Comparison of ENCODE assay signal across 11 cellular contexts in the genomic region with DNA sequence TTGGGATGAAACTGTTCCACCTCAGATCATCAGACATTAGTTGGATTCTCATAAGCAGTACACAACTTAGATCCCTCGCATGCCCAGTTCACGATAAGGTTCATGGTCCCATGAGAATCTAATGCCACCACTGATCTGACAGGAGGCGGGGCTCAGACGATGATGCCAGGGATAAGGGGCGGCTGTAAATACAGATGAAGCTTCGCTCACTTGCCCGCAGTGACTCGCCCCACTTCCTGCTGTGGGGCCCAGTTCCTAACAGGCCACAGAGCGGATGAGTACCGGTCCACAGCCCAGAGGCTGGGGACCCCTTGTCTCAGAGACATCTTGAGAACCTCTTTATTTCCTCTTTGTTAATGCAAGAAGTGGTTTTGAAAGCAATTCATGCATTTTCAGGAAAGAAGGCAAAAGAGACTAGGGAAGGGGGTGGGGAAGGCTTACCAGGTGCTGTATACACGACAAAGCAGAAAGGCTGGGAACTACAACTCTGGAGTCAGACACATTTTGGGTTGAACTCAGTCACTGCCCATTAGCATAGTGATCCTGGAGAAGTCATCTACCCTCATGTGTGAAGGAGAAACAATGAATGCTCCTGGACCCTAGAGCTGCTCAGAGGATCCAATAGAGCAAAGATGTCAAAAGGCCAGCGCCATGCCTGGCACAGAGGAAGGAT.
A peak's percentile ranks its signal among the peaks of the same experiment; 100 is the strongest.
DNase-seq lines count a peak whose midpoint lies in the region; ATAC-seq and TF ChIP-seq lines count a peak whose summit lies in the region.
"Had no signal": no experiment of that assay in that cellular context is flagged by ENCODE, and none has a peak within 500 bp of the region (broad histone marks: within the 10 kb centered on the region; RNA-seq: fewer than 3 reads in every experiment).

No MANE protein-coding gene starts in this region.

- peak; percentile 54 for DNase-seq in activated CD4-positive, alpha-beta T cell treated with anti-CD3 and anti-CD28 coated beads for 48 hours
- DNase-seq in activated CD4-positive, alpha-beta T cell treated with anti-CD3 and anti-CD28 coated beads, Interleukin-2, amount 50 U/mL, for 4 hours = no peak
- DNase-seq in PC-9 (peak in 1 of 2 experiments; percentile 32), dorsolateral prefrontal cortex (no peak), middle frontal gyrus (ENCODE audit: extremely low spot score, low spot score) (no peak)
- peak; percentile 56 for DNase-seq in activated naive CD4-positive, alpha-beta T cell treated with anti-CD3 and anti-CD28 coated beads, Interleukin-2, amount 10 ng/mL, durations not matched to agents 7 days and 5 days
- peak; percentile 7 for DNase-seq in stimulated activated CD8-positive, alpha-beta memory T cell treated with anti-CD3 and anti-CD28 coated beads, Interleukin-4, amount 100 ng/mL, for 24 hours (ENCODE audit: low read depth)
- DNase-seq: NCI-H1048, RPMI8226 had no signal

- H3K4me3 ChIP-seq in PC-9 (no peak overlapping the region), dorsolateral prefrontal cortex (no peak overlapping the region)

- H3K36me3 ChIP-seq in PC-9 (ENCODE audit: low read depth) = peaks cover 11% of the 10 kb centered on the region

- no peak for ATAC-seq in GM18858 (IDR thresholded peaks at IDR 0.05; ENCODE audit: unreplicated experiment)

- peaks cover 12% of the 10 kb centered on the region for H3K4me1 Mint-ChIP-seq in activated naive CD4-positive, alpha-beta T cell treated with anti-CD3 and anti-CD28 coated beads, Interleukin-2, amount 10 ng/mL, durations not matched to agents 7 days and 5 days
- H3K4me1 Mint-ChIP-seq: nephron had no signal

- no peaks in the 10 kb centered on the region for H4K20me1 ChIP-seq in PC-9 (ENCODE audit: insufficient read depth)

- H3K4me1 ChIP-seq in PC-9 (replicated peaks; ENCODE audit: insufficient read depth) = peaks cover 64% of the 10 kb centered on the region

- H3K27ac Mint-ChIP-seq in activated naive CD4-positive, alpha-beta T cell treated with anti-CD3 and anti-CD28 coated beads, Interleukin-2, amount 10 ng/mL, durations not matched to agents 7 days and 5 days = no peak overlapping the region
- H3K27ac Mint-ChIP-seq: nephron had no signal

- H3F3A ChIP-seq in PC-9 (ENCODE audit: insufficient read depth, low read depth) = peaks cover 54% of the 10 kb centered on the region

- no peak overlapping the region for H3K4me3 Mint-ChIP-seq in activated naive CD4-positive, alpha-beta T cell treated with anti-CD3 and anti-CD28 coated beads, Interleukin-2, amount 10 ng/mL, durations not matched to agents 7 days and 5 days
- H3K4me3 Mint-ChIP-seq: nephron had no signal

- peaks cover 9% of the 10 kb centered on the region for H3K9me3 ChIP-seq in PC-9 (ENCODE audit: insufficient read depth, low read depth)

- no peaks in the 10 kb centered on the region for H3K79me2 ChIP-seq in PC-9 (ENCODE audit: low read depth)

- no peak overlapping the region for H3K4me2 ChIP-seq in PC-9

- BruUV-seq in PC-9 (replicated peaks; lab: Mats Ljungman, UMichigan) = no TSS peak

- intact Hi-C loops in PC-9 (cut with micrococcal nuclease; ENCODE audit: unreplicated experiment) (loop anchor here (2.0 kb wide), 1 partner anchor 505 kb away; no protein-coding TSS in a partner anchor), dorsolateral prefrontal cortex (cut with DNase I) (no loop called here)

- POLR2A ChIA-PET in PC-9 (lab: Charles Lee; ENCODE audit: unreplicated experiment) = no interaction called here

- no peaks in the 10 kb centered on the region for H3K9me2 ChIP-seq in PC-9 (ENCODE audit: insufficient read depth)

- CTCF ChIA-PET in PC-9 (lab: Charles Lee) = no interaction called here
- CTCF ChIA-PET in activated naive CD4-positive, alpha-beta T cell treated with anti-CD3 and anti-CD28 coated beads, Interleukin-2, amount 10 ng/mL, durations not matched to agents 7 days and 5 days (lab: Charles Lee) = interaction anchor here (2.9 kb wide), 1 partner anchor 10 kb away, joined by 17 read pairs; no protein-coding TSS in a partner anchor

- no peak for TF ChIP-seq CTCF in PC-9 (conservative IDR thresholded peaks at IDR 0.05)
- TF ChIP-seq CTCF in dorsolateral prefrontal cortex (IDR thresholded peaks at IDR 0.05 in 54 of 56, conservative IDR thresholded peaks at IDR 0.05 in 2 of 56; ENCODE audit: low read depth in 1 of 56, partially characterized antibody in 56 of 56) = no peak

- no peak overlapping the region for H2AFZ ChIP-seq in PC-9

- H3K27me3 ChIP-seq in PC-9 (ENCODE audit: insufficient read depth, low read depth) = no peaks in the 10 kb centered on the region
- peaks cover 0 to 4% (median 0%) of the 10 kb centered on the region in 45 donors for H3K27me3 ChIP-seq in dorsolateral prefrontal cortex

- no peaks in the 10 kb centered on the region for H3K36me3 Mint-ChIP-seq in activated naive CD4-positive, alpha-beta T cell treated with anti-CD3 and anti-CD28 coated beads, Interleukin-2, amount 10 ng/mL, durations not matched to agents 7 days and 5 days

- peaks cover 5% of the 10 kb centered on the region for H3K27me3 Mint-ChIP-seq in activated naive CD4-positive, alpha-beta T cell treated with anti-CD3 and anti-CD28 coated beads, Interleukin-2, amount 10 ng/mL, durations not matched to agents 7 days and 5 days

- H3K27ac ChIP-seq in PC-9 (peak overlapping the region; percentile 67; the same call in 1 of the 2 replicates), dorsolateral prefrontal cortex (no peak overlapping the region)

- H3K9me3 Mint-ChIP-seq in activated naive CD4-positive, alpha-beta T cell treated with anti-CD3 and anti-CD28 coated beads, Interleukin-2, amount 10 ng/mL, durations not matched to agents 7 days and 5 days = peaks cover 3% of the 10 kb centered on the region

Comparison
In these comparisons a context has a peak if more than half of its experiments do, and no peak if none do; other contexts are left out.
1. DNase-seq: peak in activated CD4-positive, alpha-beta T cell treated with anti-CD3 and anti-CD28 coated beads for 48 hours (single experiment), activated naive CD4-positive, alpha-beta T cell treated with anti-CD3 and anti-CD28 coated beads, Interleukin-2, amount 10 ng/mL, durations not matched to agents 7 days and 5 days (single experiment) and stimulated activated CD8-positive, alpha-beta memory T cell treated with anti-CD3 and anti-CD28 coated beads, Interleukin-4, amount 100 ng/mL, for 24 hours (single experiment); none in activated CD4-positive, alpha-beta T cell treated with anti-CD3 and anti-CD28 coated beads, Interleukin-2, amount 50 U/mL, for 4 hours (0 of 2), dorsolateral prefrontal cortex (0 of 10) and middle frontal gyrus (single experiment).